22 cellular contexts compared by ENCODE assay signal in genomic region chr22:42203609-42204008, GRCh38.
A peak's percentile ranks its signal among the peaks of the same experiment; 100 is the strongest.
DNase-seq lines count a peak whose midpoint lies in the region; ATAC-seq and TF ChIP-seq lines count a peak whose summit lies in the region.
"Had no signal": no experiment of that assay in that cellular context is flagged by ENCODE, and none has a peak within 500 bp of the region (broad histone marks: within the 10 kb centered on the region; RNA-seq: fewer than 3 reads in every experiment).

No MANE protein-coding gene starts in this region.

- no peaks in the 10 kb centered on the region for H3K9me3 Mint-ChIP-seq in activated naive CD4-positive, alpha-beta T cell treated with anti-CD3 and anti-CD28 coated beads, Interleukin-2, amount 50 U/mL, for 72 hours
- H3K9me3 Mint-ChIP-seq in effector memory CD8-positive, alpha-beta T cell, result no peaks in the 10 kb centered on the region
- no peaks in the 10 kb centered on the region for H3K9me3 Mint-ChIP-seq in natural killer cell treated with Interleukin-12 subunit alpha and Interleukin-12 subunit beta and Interleukin-15 and Interleukin-18, amount 100 ng/mL, for 72 hours
- H3K9me3 Mint-ChIP-seq: CD14-positive monocyte, HFFc6 had no signal

- peaks cover 44 to 70% of the 10 kb centered on the region in 2 donors for H3K4me1 Mint-ChIP-seq in effector memory CD8-positive, alpha-beta T cell (ENCODE audit: low read depth in 2 of 2)
- H3K4me1 Mint-ChIP-seq in natural killer cell treated with Interleukin-12 subunit alpha and Interleukin-12 subunit beta and Interleukin-15 and Interleukin-18, amount 100 ng/mL, for 72 hours (ENCODE audit: low read depth in 2 of 2), result peaks cover 43 to 55% of the 10 kb centered on the region in 2 donors

- no peak for ATAC-seq in activated naive CD4-positive, alpha-beta T cell treated with anti-CD3 and anti-CD28 coated beads, Interleukin-2, amount 50 U/mL, for 72 hours
- ATAC-seq in effector memory CD8-positive, alpha-beta T cell (replicated peaks), result no peak
- ATAC-seq in natural killer cell treated with Interleukin-12 subunit alpha and Interleukin-12 subunit beta and Interleukin-15 and Interleukin-18, amount 100 ng/mL, for 72 hours, result no peak
- no peak for ATAC-seq in GM18498 (IDR thresholded peaks at IDR 0.05; ENCODE audit: unreplicated experiment)
- ATAC-seq: esophagus mucosa, gastrocnemius medialis had no signal

- TF ChIP-seq CTCF in HL-60 (IDR thresholded peaks at IDR 0.05; ENCODE audit: insufficient read depth, low read length), result no peak

- H3K36me3 Mint-ChIP-seq in activated naive CD4-positive, alpha-beta T cell treated with anti-CD3 and anti-CD28 coated beads, Interleukin-2, amount 50 U/mL, for 72 hours, result peaks cover 0 to 26% of the 10 kb centered on the region in 2 donors
- peaks cover 9% of the 10 kb centered on the region for H3K36me3 Mint-ChIP-seq in effector memory CD8-positive, alpha-beta T cell (ENCODE audit: insufficient read depth)
- H3K36me3 Mint-ChIP-seq in natural killer cell treated with Interleukin-12 subunit alpha and Interleukin-12 subunit beta and Interleukin-15 and Interleukin-18, amount 100 ng/mL, for 72 hours, result peaks cover 5% of the 10 kb centered on the region

- peak overlapping the region in 1 of 2 donors; percentile 87 for H3K4me3 Mint-ChIP-seq in effector memory CD8-positive, alpha-beta T cell
- H3K4me3 Mint-ChIP-seq in natural killer cell treated with Interleukin-12 subunit alpha and Interleukin-12 subunit beta and Interleukin-15 and Interleukin-18, amount 100 ng/mL, for 72 hours, result no peak overlapping the region
- H3K4me3 Mint-ChIP-seq: CD14-positive monocyte, HFFc6 had no signal

- no peak for DNase-seq in activated naive CD4-positive, alpha-beta T cell treated with anti-CD3 and anti-CD28 coated beads, Interleukin-2, amount 50 U/mL, for 72 hours (ENCODE audit: low spot score in 2 of 2)
- DNase-seq in activated naive CD4-positive, alpha-beta T cell treated with Interleukin-2 at 50 U/mL for 16 hours, result no peak
- DNase-seq in HL-60 (ENCODE audit: low read depth in 1 of 2, low spot score in 1 of 2) (no peak), GOT3 (lab: John Stamatoyannopoulos, UW) (no peak), HPDE6-E6E7 (ENCODE audit: extremely low spot score) (no peak)
- DNase-seq in effector memory CD8-positive, alpha-beta T cell, result no peak
- DNase-seq in natural killer cell treated with Interleukin-12 subunit alpha and Interleukin-12 subunit beta and Interleukin-15 and Interleukin-18, amount 100 ng/mL, for 72 hours (ENCODE audit: low spot score), result no peak
- DNase-seq: activated gamma-delta T cell treated with Interleukin-2 at 50 U/mL for 16 hours; cerebellar nuclear complex; gastrocnemius medialis; GDM1; HFFc6; Karpas-422; NCI-H187; NCI-H69; stimulated activated CD4-positive, alpha-beta T cell treated with anti-CD3 and anti-CD28 coated beads, Interleukin-4, amount 100 ng/mL, for 24 hours; stomach had no signal

- no peak overlapping the region for H3K4me3 ChIP-seq in HL-60 (replicated peaks; ENCODE audit: insufficient read depth, low read length)
- H3K4me3 ChIP-seq: gastrocnemius medialis, right atrium auricular region, stomach, tibial nerve had no signal

- no peaks in the 10 kb centered on the region for H3K27me3 Mint-ChIP-seq in effector memory CD8-positive, alpha-beta T cell
- H3K27me3 Mint-ChIP-seq in natural killer cell treated with Interleukin-12 subunit alpha and Interleukin-12 subunit beta and Interleukin-15 and Interleukin-18, amount 100 ng/mL, for 72 hours, result no peaks in the 10 kb centered on the region

- H3K27ac ChIP-seq in HL-60 (replicated peaks), result peak overlapping the region; percentile 51
- H3K27ac ChIP-seq: gastrocnemius medialis, right atrium auricular region, stomach, tibial nerve had no signal

- H3K27me3 ChIP-seq in HL-60 (ENCODE audit: insufficient read depth, poor library complexity, severe bottlenecking), result no peaks in the 10 kb centered on the region
- H3K27me3 ChIP-seq: gastrocnemius medialis, right atrium auricular region, stomach, tibial nerve had no signal

- peak overlapping the region; percentile 1 to 4 for H3K27ac Mint-ChIP-seq in activated naive CD4-positive, alpha-beta T cell treated with anti-CD3 and anti-CD28 coated beads, Interleukin-2, amount 50 U/mL, for 72 hours
- peak overlapping the region; percentile 93 to 96 for H3K27ac Mint-ChIP-seq in effector memory CD8-positive, alpha-beta T cell
- H3K27ac Mint-ChIP-seq in natural killer cell treated with Interleukin-12 subunit alpha and Interleukin-12 subunit beta and Interleukin-15 and Interleukin-18, amount 100 ng/mL, for 72 hours, result peak overlapping the region; percentile 43 to 85
- H3K27ac Mint-ChIP-seq: HFFc6 had no signal

Comparison
In these comparisons a context has a peak if more than half of its experiments do, and no peak if none do; other contexts are left out.
1. H3K27ac Mint-ChIP-seq: peak in every context shown above with its lines; median percentile 94 in effector memory CD8-positive, alpha-beta T cell; 64 in natural killer cell treated with Interleukin-12 subunit alpha and Interleukin-12 subunit beta and Interleukin-15 and Interleukin-18, amount 100 ng/mL, for 72 hours; 2 in activated naive CD4-positive, alpha-beta T cell treated with anti-CD3 and anti-CD28 coated beads, Interleukin-2, amount 50 U/mL, for 72 hours.